ENCODE assay signal across 1 cellular context in the genomic region with DNA sequence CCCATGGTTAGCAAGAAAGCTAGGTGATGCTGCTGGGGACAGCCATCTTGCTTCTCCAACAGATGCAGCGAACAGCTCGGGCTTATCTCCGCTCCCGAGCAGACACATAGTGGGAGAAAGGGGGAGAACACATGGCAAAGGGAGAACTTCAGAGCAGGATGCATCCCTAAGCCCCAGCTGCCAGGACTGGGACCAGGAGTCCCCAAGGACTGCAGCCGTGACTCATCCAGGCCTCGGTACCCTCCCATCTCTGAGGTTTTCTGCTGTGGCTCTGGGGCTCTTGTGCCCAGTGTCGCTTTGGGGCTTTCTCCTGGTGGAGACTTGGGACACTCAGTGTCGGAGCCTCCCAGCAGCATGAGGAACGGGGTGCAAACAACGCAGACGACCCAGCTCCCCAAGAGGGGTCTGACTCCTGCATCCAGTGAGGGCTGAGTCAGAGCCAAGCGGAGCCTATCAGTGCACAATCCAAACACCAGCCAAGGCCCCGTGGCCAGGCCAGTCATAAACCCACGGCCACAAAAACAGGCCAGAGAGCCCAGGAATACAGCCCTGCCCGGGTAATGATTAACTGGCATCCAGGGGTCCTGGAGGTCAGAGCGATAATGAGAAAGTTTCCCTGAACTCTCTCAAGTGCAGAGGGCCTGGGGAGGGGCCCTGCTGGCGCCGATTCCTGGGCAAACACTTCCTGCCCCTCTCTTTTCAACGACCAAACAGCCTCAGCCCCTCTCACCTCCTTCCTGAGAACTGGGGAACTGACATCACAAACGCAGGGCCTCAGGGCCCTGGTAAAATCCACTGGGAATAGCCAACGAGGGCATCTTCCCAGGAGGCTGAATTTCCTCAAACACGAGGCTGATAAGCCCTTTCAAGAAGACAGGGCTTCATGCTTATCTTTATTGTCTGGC.
A peak's percentile ranks its signal among the peaks of the same experiment; 100 is the strongest.
TF ChIP-seq lines count a peak whose summit lies in the region.

No MANE protein-coding gene starts in this region.

TF ChIP-seq in HepG2, 621 proteins besides CTCF, POLR2A, EP300 and RAD21 (continued from another document):
- TF ChIP-seq, protein P1, sequence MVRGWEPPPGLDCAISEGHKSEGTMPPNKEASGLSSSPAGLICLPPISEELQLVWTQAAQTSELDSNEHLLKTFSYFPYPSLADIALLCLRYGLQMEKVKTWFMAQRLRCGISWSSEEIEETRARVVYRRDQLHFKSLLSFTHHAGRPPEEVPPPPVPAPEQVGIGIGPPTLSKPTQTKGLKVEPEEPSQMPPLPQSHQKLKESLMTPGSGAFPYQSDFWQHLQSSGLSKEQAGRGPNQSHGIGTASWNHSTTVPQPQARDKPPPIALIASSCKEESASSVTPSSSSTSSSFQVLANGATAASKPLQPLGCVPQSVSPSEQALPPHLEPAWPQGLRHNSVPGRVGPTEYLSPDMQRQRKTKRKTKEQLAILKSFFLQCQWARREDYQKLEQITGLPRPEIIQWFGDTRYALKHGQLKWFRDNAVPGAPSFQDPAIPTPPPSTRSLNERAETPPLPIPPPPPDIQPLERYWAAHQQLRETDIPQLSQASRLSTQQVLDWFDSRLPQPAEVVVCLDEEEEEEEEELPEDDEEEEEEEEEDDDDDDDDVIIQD (CRISPR knock-in tag; IDR thresholded peaks at IDR 0.05; ENCODE audit: low read depth) = peak; percentile 43; the same call in 1 of the 2 replicates
- TF ChIP-seq, protein P2, sequence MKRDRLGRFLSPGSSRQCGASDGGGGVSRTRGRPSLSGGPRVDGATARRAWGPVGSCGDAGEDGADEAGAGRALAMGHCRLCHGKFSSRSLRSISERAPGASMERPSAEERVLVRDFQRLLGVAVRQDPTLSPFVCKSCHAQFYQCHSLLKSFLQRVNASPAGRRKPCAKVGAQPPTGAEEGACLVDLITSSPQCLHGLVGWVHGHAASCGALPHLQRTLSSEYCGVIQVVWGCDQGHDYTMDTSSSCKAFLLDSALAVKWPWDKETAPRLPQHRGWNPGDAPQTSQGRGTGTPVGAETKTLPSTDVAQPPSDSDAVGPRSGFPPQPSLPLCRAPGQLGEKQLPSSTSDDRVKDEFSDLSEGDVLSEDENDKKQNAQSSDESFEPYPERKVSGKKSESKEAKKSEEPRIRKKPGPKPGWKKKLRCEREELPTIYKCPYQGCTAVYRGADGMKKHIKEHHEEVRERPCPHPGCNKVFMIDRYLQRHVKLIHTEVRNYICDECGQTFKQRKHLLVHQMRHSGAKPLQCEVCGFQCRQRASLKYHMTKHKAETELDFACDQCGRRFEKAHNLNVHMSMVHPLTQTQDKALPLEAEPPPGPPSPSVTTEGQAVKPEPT (CRISPR knock-in tag; IDR thresholded peaks at IDR 0.05; ENCODE audit: low read depth) = no peak
- TF ChIP-seq ZNF296 (CRISPR knock-in tag; conservative IDR thresholded peaks at IDR 0.05) (no peak), ZNF747 (CRISPR knock-in tag; IDR thresholded peaks at IDR 0.05; ENCODE audit: borderline replicate concordance) (peak; percentile 51; the same call in 1 of the 2 replicates), SPEN (CRISPR knock-in tag; IDR thresholded peaks at IDR 0.05; ENCODE audit: low read depth) (no peak), SSRP1 (CRISPR knock-in tag; IDR thresholded peaks at IDR 0.05) (no peak), SIX1 (CRISPR knock-in tag; IDR thresholded peaks at IDR 0.05; ENCODE audit: borderline replicate concordance) (no peak), ELF1 (CRISPR knock-in tag; IDR thresholded peaks at IDR 0.05) (peak; percentile 26; the same call in 1 of the 2 replicates)
- TF ChIP-seq, protein P3, sequence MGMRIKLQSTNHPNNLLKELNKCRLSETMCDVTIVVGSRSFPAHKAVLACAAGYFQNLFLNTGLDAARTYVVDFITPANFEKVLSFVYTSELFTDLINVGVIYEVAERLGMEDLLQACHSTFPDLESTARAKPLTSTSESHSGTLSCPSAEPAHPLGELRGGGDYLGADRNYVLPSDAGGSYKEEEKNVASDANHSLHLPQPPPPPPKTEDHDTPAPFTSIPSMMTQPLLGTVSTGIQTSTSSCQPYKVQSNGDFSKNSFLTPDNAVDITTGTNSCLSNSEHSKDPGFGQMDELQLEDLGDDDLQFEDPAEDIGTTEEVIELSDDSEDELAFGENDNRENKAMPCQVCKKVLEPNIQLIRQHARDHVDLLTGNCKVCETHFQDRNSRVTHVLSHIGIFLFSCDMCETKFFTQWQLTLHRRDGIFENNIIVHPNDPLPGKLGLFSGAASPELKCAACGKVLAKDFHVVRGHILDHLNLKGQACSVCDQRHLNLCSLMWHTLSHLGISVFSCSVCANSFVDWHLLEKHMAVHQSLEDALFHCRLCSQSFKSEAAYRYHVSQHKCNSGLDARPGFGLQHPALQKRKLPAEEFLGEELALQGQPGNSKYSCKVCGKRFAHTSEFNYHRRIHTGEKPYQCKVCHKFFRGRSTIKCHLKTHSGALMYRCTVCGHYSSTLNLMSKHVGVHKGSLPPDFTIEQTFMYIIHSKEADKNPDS (CRISPR knock-in tag; IDR thresholded peaks at IDR 0.05) = no peak
- TF ChIP-seq, protein P4, sequence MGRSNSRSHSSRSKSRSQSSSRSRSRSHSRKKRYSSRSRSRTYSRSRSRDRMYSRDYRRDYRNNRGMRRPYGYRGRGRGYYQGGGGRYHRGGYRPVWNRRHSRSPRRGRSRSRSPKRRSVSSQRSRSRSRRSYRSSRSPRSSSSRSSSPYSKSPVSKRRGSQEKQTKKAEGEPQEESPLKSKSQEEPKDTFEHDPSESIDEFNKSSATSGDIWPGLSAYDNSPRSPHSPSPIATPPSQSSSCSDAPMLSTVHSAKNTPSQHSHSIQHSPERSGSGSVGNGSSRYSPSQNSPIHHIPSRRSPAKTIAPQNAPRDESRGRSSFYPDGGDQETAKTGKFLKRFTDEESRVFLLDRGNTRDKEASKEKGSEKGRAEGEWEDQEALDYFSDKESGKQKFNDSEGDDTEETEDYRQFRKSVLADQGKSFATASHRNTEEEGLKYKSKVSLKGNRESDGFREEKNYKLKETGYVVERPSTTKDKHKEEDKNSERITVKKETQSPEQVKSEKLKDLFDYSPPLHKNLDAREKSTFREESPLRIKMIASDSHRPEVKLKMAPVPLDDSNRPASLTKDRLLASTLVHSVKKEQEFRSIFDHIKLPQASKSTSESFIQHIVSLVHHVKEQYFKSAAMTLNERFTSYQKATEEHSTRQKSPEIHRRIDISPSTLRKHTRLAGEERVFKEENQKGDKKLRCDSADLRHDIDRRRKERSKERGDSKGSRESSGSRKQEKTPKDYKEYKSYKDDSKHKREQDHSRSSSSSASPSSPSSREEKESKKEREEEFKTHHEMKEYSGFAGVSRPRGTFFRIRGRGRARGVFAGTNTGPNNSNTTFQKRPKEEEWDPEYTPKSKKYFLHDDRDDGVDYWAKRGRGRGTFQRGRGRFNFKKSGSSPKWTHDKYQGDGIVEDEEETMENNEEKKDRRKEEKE (IDR thresholded peaks at IDR 0.05) = no peak
TF ChIP-seq in HepG2: peak in this region for 163.
